Comparison of ENCODE assay signal across 23 cellular contexts in genomic region chr11:103773537-103773936, GRCh38.
DNase-seq lines count a peak whose midpoint lies in the region; ATAC-seq, FAIRE-seq and TF ChIP-seq lines count a peak whose summit lies in the region.
"Had no signal": no experiment of that assay in that cellular context is flagged by ENCODE, and none has a peak within 500 bp of the region (broad histone marks: within the 10 kb centered on the region; RNA-seq: fewer than 3 reads in every experiment).

No MANE protein-coding gene starts in this region.

- H3K36me3 ChIP-seq in right atrium auricular region (no peaks in the 10 kb centered on the region), kidney (ENCODE audit: control insufficient read depth in 1 of 2, insufficient read depth in 2 of 2, low read length in 2 of 2) (no peaks in the 10 kb centered on the region), testis (ENCODE audit: low read depth, missing control alignments) (no peaks in the 10 kb centered on the region)

- intact Hi-C loops in left ventricle myocardium superior (cut with micrococcal nuclease) = no loop called here
- intact Hi-C loops in kidney (cut with DNase I) = no loop called here
- intact Hi-C loops in testis (cut with DNase I; ENCODE audit: low total_unique reads) = no loop called here

- H3K27me3 ChIP-seq in right atrium auricular region (no peaks in the 10 kb centered on the region), testis (no peaks in the 10 kb centered on the region)

- 47 to 60% methylated on average over 13 of the region's 13 CpGs for WGBS in testis, 2 donors

- no peak overlapping the region for H3K4me3 ChIP-seq in right atrium auricular region
- no peak overlapping the region for H3K4me3 ChIP-seq in kidney (ENCODE audit: low read length in 2 of 2)
- no peak overlapping the region for H3K4me3 ChIP-seq in testis
- H3K4me3 ChIP-seq: A549 had no signal

- TF ChIP-seq CTCF in right atrium auricular region (IDR thresholded peaks at IDR 0.05) (no peak), kidney (IDR thresholded peaks at IDR 0.05; ENCODE audit: borderline replicate concordance, extremely low read depth, insufficient read depth) (no peak), testis (IDR thresholded peaks at IDR 0.05) (no peak)

- no peak overlapping the region for H3K27ac ChIP-seq in right atrium auricular region
- H3K27ac ChIP-seq in kidney (ENCODE audit: low read depth in 2 of 2, low read length in 2 of 2) = no peak overlapping the region
- H3K27ac ChIP-seq in testis = peak overlapping the region; percentile 82 to 83
- H3K27ac ChIP-seq: A549 had no signal

- DNase-seq in left ventricle myocardium superior (no peak), right atrium auricular region (ENCODE audit: low spot score) (no peak), kidney (peak; percentile 75), testis (peak; percentile 48)
- no peak for DNase-seq in stimulated activated CD4-positive, alpha-beta T cell treated with anti-CD3 and anti-CD28 coated beads, Interleukin-12 subunit alpha, Interleukin-12 subunit beta, amount 100 ng/mL, for 4 hours
- DNase-seq in central memory CD4-positive, alpha-beta T cell = no peak
- DNase-seq: Caco-2; CD4-positive, alpha-beta memory T cell; DMS 273 treated with DMSO at 0.1 percent for 48 hours; GDM1; KG1; NCI-H1092 treated with DMSO at 0.1 percent for 48 hours; NCI-H1436 treated with DMSO at 0.1 percent for 48 hours; NCI-H2029; NCI-H524 treated with DMSO at 0.1 percent for 48 hours; NCI-H82 had no signal

- no peak overlapping the region for H3K9ac ChIP-seq in kidney (ENCODE audit: low read length in 2 of 2)

- H3K9me3 ChIP-seq in right atrium auricular region = no peaks in the 10 kb centered on the region
- H3K9me3 ChIP-seq in kidney (ENCODE audit: control insufficient read depth in 1 of 2, low read length in 2 of 2) = no peaks in the 10 kb centered on the region
- H3K9me3 ChIP-seq in testis = no peaks in the 10 kb centered on the region
- H3K9me3 ChIP-seq: A549, Caco-2 had no signal

- no peak for TF ChIP-seq POLR2A in testis (IDR thresholded peaks at IDR 0.05)

- ATAC-seq in left ventricle myocardium superior (peak; percentile 15), HG03469 (IDR thresholded peaks at IDR 0.05; ENCODE audit: unreplicated experiment) (no peak)
- ATAC-seq: A549, HCT116 had no signal

- no peak for FAIRE-seq in kidney (lab: Jason Lieb, UNC)
- FAIRE-seq: A549, GM18507, H1, HTR-8/SVneo, RCC 7860 had no signal

- no peaks in the 10 kb centered on the region for H3K4me1 ChIP-seq in right atrium auricular region
- H3K4me1 ChIP-seq in kidney (ENCODE audit: control insufficient read depth in 1 of 2, insufficient read depth in 1 of 2, low read depth in 1 of 2, low read length in 2 of 2) = no peaks in the 10 kb centered on the region
- H3K4me1 ChIP-seq in testis = peaks cover 14% of the 10 kb centered on the region
- H3K4me1 ChIP-seq: A549, Caco-2 had no signal

Comparison
In these comparisons a context has a peak if more than half of its experiments do, and no peak if none do; other contexts are left out.
1. DNase-seq: peak in kidney (single experiment) and testis (single experiment); none in left ventricle myocardium superior (single experiment), right atrium auricular region (single experiment), stimulated activated CD4-positive, alpha-beta T cell treated with anti-CD3 and anti-CD28 coated beads, Interleukin-12 subunit alpha, Interleukin-12 subunit beta, amount 100 ng/mL, for 4 hours (single experiment) and central memory CD4-positive, alpha-beta T cell (single experiment).
2. H3K27ac ChIP-seq: peak in testis (2 of 2); none in right atrium auricular region (0 of 2) and kidney (0 of 2).